Comparison of ENCODE assay signal across 1 cellular context in genomic region chr13:112735791-112736190, GRCh38.
A peak's percentile ranks its signal among the peaks of the same experiment; 100 is the strongest.
TF ChIP-seq lines count a peak whose summit lies in the region.

No MANE protein-coding gene starts in this region.

TF ChIP-seq in H1, 55 proteins besides CTCF, POLR2A, EP300 and RAD21 (continued from another document):
- peak; percentile 98 for TF ChIP-seq POU5F1 (IDR thresholded peaks at IDR 0.05; ENCODE audit: low read depth, low read length)
- no peak for TF ChIP-seq CTBP2 (IDR thresholded peaks at IDR 0.05; ENCODE audit: borderline replicate concordance, insufficient read depth, insufficient read length, low read length)
- TF ChIP-seq TBP (IDR thresholded peaks at IDR 0.05; ENCODE audit: low read depth, low read length) = no peak
- TF ChIP-seq CEBPB (IDR thresholded peaks at IDR 0.05; ENCODE audit: low read depth, low read length) = no peak
- no peak for TF ChIP-seq JUN (IDR thresholded peaks at IDR 0.05; ENCODE audit: low read depth, low read length)
- TF ChIP-seq GTF2F1 (IDR thresholded peaks at IDR 0.05; ENCODE audit: borderline replicate concordance, low read depth, low read length) = no peak
- TF ChIP-seq SIX5 (IDR thresholded peaks at IDR 0.05; ENCODE audit: low read depth, low read length) = no peak
- 0 out of 2 replicates have a peak, but pooled peaks have one; percentile 19 for TF ChIP-seq CHD2 (IDR thresholded peaks at IDR 0.05; ENCODE audit: low read length)
- peak; percentile 48; the same call in 1 of the 2 replicates for TF ChIP-seq POLR2AphosphoS5 (IDR thresholded peaks at IDR 0.05; ENCODE audit: low read depth, low read length)
- TF ChIP-seq NRF1 (IDR thresholded peaks at IDR 0.05; ENCODE audit: low read depth, low read length) = peak; percentile 48
- TF ChIP-seq ZNF274 (IDR thresholded peaks at IDR 0.05; ENCODE audit: borderline replicate concordance, extremely low read depth, low read length) = no peak
- no peak for TF ChIP-seq MAFK (IDR thresholded peaks at IDR 0.05; ENCODE audit: low read depth, low read length)
- no peak for TF ChIP-seq CBX5 (IDR thresholded peaks at IDR 0.05; ENCODE audit: low read depth, low read length)
- peak; percentile 95 for TF ChIP-seq MAX (IDR thresholded peaks at IDR 0.05)
- no peak for TF ChIP-seq NANOG (IDR thresholded peaks at IDR 0.05; ENCODE audit: insufficient read depth, low read depth, low read length, poor library complexity, severe bottlenecking)
- no peak for TF ChIP-seq YY1 (IDR thresholded peaks at IDR 0.05; ENCODE audit: low read depth, low read length)
- no peak for TF ChIP-seq EZH2 (IDR thresholded peaks at IDR 0.05; ENCODE audit: low read depth, low read length, severe bottlenecking)
- 0 out of 2 replicates have a peak, but pooled peaks have one; percentile 29 for TF ChIP-seq CREB1 (IDR thresholded peaks at IDR 0.05)
- TF ChIP-seq SP1 (IDR thresholded peaks at IDR 0.05; ENCODE audit: low read depth, low read length) = 0 out of 2 replicates have a peak, but pooled peaks have one; percentile 42
- TF ChIP-seq RBBP5 (IDR thresholded peaks at IDR 0.05; ENCODE audit: borderline replicate concordance, low read depth, low read length) = 0 out of 2 replicates have a peak, but pooled peaks have one; percentile 18
- no peak for TF ChIP-seq PHF8 (conservative IDR thresholded peaks at IDR 0.05; ENCODE audit: low read depth, low read length)
- no peak for TF ChIP-seq ASH2L (IDR thresholded peaks at IDR 0.05; ENCODE audit: low read length)
- TF ChIP-seq SIN3A (conservative IDR thresholded peaks at IDR 0.05 in 1 of 2, IDR thresholded peaks at IDR 0.05 in 1 of 2; ENCODE audit: low read depth in 1 of 2, low read length in 2 of 2) = no peak; a peak in 1 of 4 replicates
- TF ChIP-seq SAP30 (IDR thresholded peaks at IDR 0.05; ENCODE audit: insufficient read depth, insufficient replicate concordance, low read length) = no peak
